24 cellular contexts compared by ENCODE assay signal in genomic region chr6:101578306-101578705, GRCh38.
"Had no signal": no experiment of that assay in that cellular context is flagged by ENCODE, and none has a peak within 500 bp of the region (broad histone marks: within the 10 kb centered on the region; RNA-seq: fewer than 3 reads in every experiment).

No MANE protein-coding gene starts in this region.

- H3K4me1 Mint-ChIP-seq: activated B cell treated with CpG ODN at 0.5 μM for 24 hours; activated naive CD8-positive, alpha-beta T cell treated with anti-CD3 and anti-CD28 coated beads, Interleukin-2, amount 10 ng/mL, durations not matched to agents 7 days and 5 days; central memory CD8-positive, alpha-beta T cell; nephron progenitor cell had no signal

- H3K9me3 Mint-ChIP-seq: activated naive CD8-positive, alpha-beta T cell treated with anti-CD3 and anti-CD28 coated beads, Interleukin-2, amount 10 ng/mL, durations not matched to agents 7 days and 5 days; nephron progenitor cell had no signal

- ATAC-seq: activated T-cell treated with anti-CD3 and anti-CD28 coated beads, Interleukin-2, amount 50 U/mL, for 72 hours; gastroesophageal sphincter; heart right ventricle; lower lobe of right lung; mucosa of descending colon; pancreas; psoas muscle; right cardiac atrium had no signal

- H3K36me3 Mint-ChIP-seq: activated CD4-positive, alpha-beta memory T cell treated with anti-CD3 and anti-CD28 coated beads for 36 hours; activated naive CD8-positive, alpha-beta T cell treated with anti-CD3 and anti-CD28 coated beads, Interleukin-2, amount 10 ng/mL, durations not matched to agents 7 days and 5 days had no signal

- H3K27ac Mint-ChIP-seq: activated B cell treated with CpG ODN at 0.5 μM for 24 hours; activated CD4-positive, alpha-beta memory T cell treated with anti-CD3 and anti-CD28 coated beads for 36 hours; activated naive CD4-positive, alpha-beta T cell treated with anti-CD3 and anti-CD28 coated beads for 36 hours; activated naive CD8-positive, alpha-beta T cell treated with anti-CD3 and anti-CD28 coated beads, Interleukin-2, amount 10 ng/mL, durations not matched to agents 7 days and 5 days; activated T-cell treated with anti-CD3 and anti-CD28 coated beads, Interleukin-2, amount 50 U/mL, for 72 hours; nephron progenitor cell; stimulated activated naive CD8-positive, alpha-beta T cell treated with anti-CD3 and anti-CD28 coated beads, Interleukin-15, Interleukin-2, amounts not matched to agents 100 ng/mL and 50 ng/mL, for 24 hours had no signal

- DNase-seq: activated B cell treated with CpG ODN at 0.5 μM for 24 hours; activated CD4-positive, alpha-beta memory T cell treated with anti-CD3 and anti-CD28 coated beads for 36 hours; activated CD4-positive, alpha-beta T cell treated with anti-CD3 and anti-CD28 coated beads for 48 hours; activated effector memory CD4-positive, alpha-beta T cell treated with Interleukin-2 at 50 U/mL for 16 hours; activated naive CD4-positive, alpha-beta T cell treated with anti-CD3 and anti-CD28 coated beads for 36 hours; activated naive CD8-positive, alpha-beta T cell treated with anti-CD3 and anti-CD28 coated beads, Interleukin-2, amount 10 ng/mL, durations not matched to agents 7 days and 5 days; activated T-cell treated with anti-CD3 and anti-CD28 coated beads, Interleukin-2, amount 50 U/mL, for 72 hours; amniotic stem cell; cortex of kidney; heart right ventricle; kidney; lower lobe of right lung; mesendoderm; mucosa of descending colon; nephron progenitor cell; pancreas; psoas muscle; right cardiac atrium; stimulated activated CD4-positive, alpha-beta T cell treated with anti-CD3 and anti-CD28 coated beads, Interleukin-4, amount 100 ng/mL, for 24 hours; substantia nigra; thyroid gland had no signal

- H3K27me3 Mint-ChIP-seq: activated B cell treated with CpG ODN at 0.5 μM for 24 hours; activated CD4-positive, alpha-beta memory T cell treated with anti-CD3 and anti-CD28 coated beads for 36 hours; activated naive CD8-positive, alpha-beta T cell treated with anti-CD3 and anti-CD28 coated beads, Interleukin-2, amount 10 ng/mL, durations not matched to agents 7 days and 5 days; central memory CD8-positive, alpha-beta T cell; stimulated activated naive CD8-positive, alpha-beta T cell treated with anti-CD3 and anti-CD28 coated beads, Interleukin-15, Interleukin-2, amounts not matched to agents 100 ng/mL and 50 ng/mL, for 24 hours had no signal

- H3K4me3 Mint-ChIP-seq: activated B cell treated with CpG ODN at 0.5 μM for 24 hours; activated CD4-positive, alpha-beta memory T cell treated with anti-CD3 and anti-CD28 coated beads for 36 hours; activated naive CD4-positive, alpha-beta T cell treated with anti-CD3 and anti-CD28 coated beads for 36 hours; activated naive CD8-positive, alpha-beta T cell treated with anti-CD3 and anti-CD28 coated beads, Interleukin-2, amount 10 ng/mL, durations not matched to agents 7 days and 5 days; activated T-cell treated with anti-CD3 and anti-CD28 coated beads, Interleukin-2, amount 50 U/mL, for 72 hours; central memory CD8-positive, alpha-beta T cell; nephron progenitor cell; stimulated activated naive CD8-positive, alpha-beta T cell treated with anti-CD3 and anti-CD28 coated beads, Interleukin-15, Interleukin-2, amounts not matched to agents 100 ng/mL and 50 ng/mL, for 24 hours had no signal
